Comparison of ENCODE assay signal across 8 cellular contexts in genomic region chr6:105137388-105137787, GRCh38. TPM values are rescaled to one million over a fixed set of nuclear protein-coding genes. Genes with fewer than 3 reads are reported as not detected.
DNase-seq lines count a peak whose midpoint lies in the region; TF ChIP-seq lines count a peak whose summit lies in the region.

No MANE protein-coding gene starts in this region.

- in situ Hi-C loops in astrocyte of the spinal cord (cut with HindIII; ENCODE audit: low sequenced_read_pairs): no loop called here

- H3K27me3 Mint-ChIP-seq in activated T-cell treated with anti-CD3 and anti-CD28 coated beads, Interleukin-2, amount 50 U/mL, for 24 hours: peaks cover 79% of the 10 kb centered on the region

- H3K4me3 ChIP-seq in astrocyte of the spinal cord (ENCODE audit: low read depth, low read length): peak overlapping the region; percentile 74
- peak overlapping the region; percentile 52 for H3K4me3 ChIP-seq in kidney epithelial cell (ENCODE audit: low read depth, low read length)

- no peaks in the 10 kb centered on the region for H3K27me3 ChIP-seq in kidney epithelial cell (ENCODE audit: control insufficient read depth, insufficient read depth, low read length)

- H3K27ac ChIP-seq in substantia nigra (ENCODE audit: low read depth, low read length, poor library complexity, severe bottlenecking): peak overlapping the region; percentile 77

- no peak overlapping the region for H3K27ac Mint-ChIP-seq in activated T-cell treated with anti-CD3 and anti-CD28 coated beads, Interleukin-2, amount 50 U/mL, for 24 hours

- peaks cover 13% of the 10 kb centered on the region for H3K4me1 Mint-ChIP-seq in activated T-cell treated with anti-CD3 and anti-CD28 coated beads, Interleukin-2, amount 50 U/mL, for 24 hours (ENCODE audit: low read depth)

- H3K36me3 Mint-ChIP-seq in activated T-cell treated with anti-CD3 and anti-CD28 coated beads, Interleukin-2, amount 50 U/mL, for 24 hours (ENCODE audit: low read depth): no peaks in the 10 kb centered on the region

- no peaks in the 10 kb centered on the region for H3K36me3 ChIP-seq in kidney epithelial cell (ENCODE audit: control insufficient read depth, insufficient read depth, low read length)

- no peak for DNase-seq in activated T-cell treated with anti-CD3 and anti-CD28 coated beads, Interleukin-2, amount 50 U/mL, for 24 hours
- DNase-seq in activated T-cell treated with anti-CD3 and anti-CD28 coated beads, Interleukin-2, amount 50 U/mL, for 48 hours: no peak
- DNase-seq in astrocyte of the spinal cord (ENCODE audit: low read depth, low spot score): peak; percentile 18
- DNase-seq in kidney epithelial cell (ENCODE audit: low read depth): no peak
- DNase-seq in substantia nigra (lab: John Stamatoyannopoulos, UW): peak in 26 of 49 donors; percentile 9 to 66 (median 36)
- no peak for DNase-seq in inferior parietal cortex (ENCODE audit: extremely low spot score)
- no peak for DNase-seq in cerebellar cortex (ENCODE audit: low spot score)
- no peak for DNase-seq in UCSD-AML1 (lab: John Stamatoyannopoulos, UW; ENCODE audit: unreplicated experiment)

- no peaks in the 10 kb centered on the region for H3K9me3 Mint-ChIP-seq in activated T-cell treated with anti-CD3 and anti-CD28 coated beads, Interleukin-2, amount 50 U/mL, for 24 hours

- peak overlapping the region; percentile 59 for H3K4me3 Mint-ChIP-seq in activated T-cell treated with anti-CD3 and anti-CD28 coated beads, Interleukin-2, amount 50 U/mL, for 24 hours

- TF ChIP-seq CTCF in astrocyte of the spinal cord (IDR thresholded peaks at IDR 0.05; ENCODE audit: low read depth, low read length) (no peak), kidney epithelial cell (IDR thresholded peaks at IDR 0.05; ENCODE audit: insufficient read depth, low read length, poor library complexity, severe bottlenecking) (no peak)

RNA-seq across cellular contexts. Expression of gene POPDC3, which starts 42.4 kb away (rescaled TPM):
- total RNA-seq in kidney epithelial cell: 0.58 and 0.82 TPM in 2 replicates

Comparison
In these comparisons a context has a peak if more than half of its experiments do, and no peak if none do; other contexts are left out.
1. DNase-seq: peak in astrocyte of the spinal cord (single experiment) and substantia nigra (26 of 49); none in activated T-cell treated with anti-CD3 and anti-CD28 coated beads, Interleukin-2, amount 50 U/mL, for 24 hours (single experiment), activated T-cell treated with anti-CD3 and anti-CD28 coated beads, Interleukin-2, amount 50 U/mL, for 48 hours (0 of 2), kidney epithelial cell (single experiment), inferior parietal cortex (single experiment), cerebellar cortex (single experiment) and UCSD-AML1 (single experiment).